Comparison of ENCODE assay signal across 1 cellular context in genomic region chr1:161530671-161531609, GRCh38.
TF ChIP-seq lines count a peak whose summit lies in the region.
"Not testable (repeated sequence)": the region's sequence is repeated elsewhere in the genome, so short reads cannot be mapped to it uniquely, and the experiment has no call there.

No MANE protein-coding gene starts in this region.

TF ChIP-seq in HepG2, 621 proteins besides CTCF, POLR2A, EP300 and RAD21 (continued from another document):
- TF ChIP-seq, protein P1, sequence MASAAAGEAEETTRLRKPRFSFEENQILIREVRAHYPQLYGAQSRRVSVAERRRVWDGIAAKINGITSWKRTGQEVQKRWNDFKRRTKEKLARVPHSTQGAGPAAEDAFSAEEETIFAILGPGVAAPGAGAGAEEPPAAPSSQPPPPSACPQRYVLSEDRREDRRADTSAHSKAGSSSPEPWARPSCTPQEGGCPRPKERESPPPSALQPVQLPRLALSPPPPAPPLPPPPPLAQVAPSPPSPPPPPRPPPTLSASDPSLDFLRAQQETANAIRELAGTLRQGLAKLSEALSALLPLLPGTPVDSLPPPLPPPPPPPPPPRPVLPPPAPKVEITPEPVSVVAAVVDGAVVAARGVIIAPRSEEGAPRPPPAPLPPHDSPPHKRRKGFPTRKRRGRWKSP (CRISPR knock-in tag; IDR thresholded peaks at IDR 0.05): peak; percentile 78
- TF ChIP-seq ZBTB33 (CRISPR knock-in tag; IDR thresholded peaks at IDR 0.05): peak; percentile 23; the same call in 1 of the 2 replicates
- TF ChIP-seq ZNF574 (CRISPR knock-in tag; IDR thresholded peaks at IDR 0.05): peak; percentile 46; the same call in 1 of the 2 replicates
- TF ChIP-seq GATAD1 (CRISPR knock-in tag; IDR thresholded peaks at IDR 0.05): 0 out of 2 replicates have a peak, but pooled peaks have one; percentile 32
- TF ChIP-seq RFXANK (CRISPR knock-in tag; IDR thresholded peaks at IDR 0.05): 0 out of 2 replicates have a peak, but pooled peaks have one; percentile 38
- peak; percentile 52; the same call in 1 of the 2 replicates for TF ChIP-seq ZNF614 (CRISPR knock-in tag; IDR thresholded peaks at IDR 0.05; ENCODE audit: borderline replicate concordance)
- peak; percentile 13 for TF ChIP-seq ZFP36 (IDR thresholded peaks at IDR 0.05; ENCODE audit: borderline replicate concordance, low read depth, low read length, partially characterized antibody)
- 0 out of 2 replicates have a peak, but pooled peaks have one; percentile 36 for TF ChIP-seq ZNF670 (CRISPR knock-in tag; IDR thresholded peaks at IDR 0.05; ENCODE audit: borderline replicate concordance)
- peak; percentile 37; the same call in 1 of the 2 replicates for TF ChIP-seq SAP130 (CRISPR knock-in tag; IDR thresholded peaks at IDR 0.05; ENCODE audit: low read depth)
- peak; percentile 23 for TF ChIP-seq GABPB1 (CRISPR knock-in tag; IDR thresholded peaks at IDR 0.05)
- TF ChIP-seq NR2F2 (IDR thresholded peaks at IDR 0.05; ENCODE audit: borderline replicate concordance, low read depth): 0 out of 2 replicates have a peak, but pooled peaks have one; percentile 26
- peak; percentile 85 for TF ChIP-seq HNRNPLL (IDR thresholded peaks at IDR 0.05; ENCODE audit: low read depth, low read length, poor library complexity, severe bottlenecking)
- TF ChIP-seq, protein P2, sequence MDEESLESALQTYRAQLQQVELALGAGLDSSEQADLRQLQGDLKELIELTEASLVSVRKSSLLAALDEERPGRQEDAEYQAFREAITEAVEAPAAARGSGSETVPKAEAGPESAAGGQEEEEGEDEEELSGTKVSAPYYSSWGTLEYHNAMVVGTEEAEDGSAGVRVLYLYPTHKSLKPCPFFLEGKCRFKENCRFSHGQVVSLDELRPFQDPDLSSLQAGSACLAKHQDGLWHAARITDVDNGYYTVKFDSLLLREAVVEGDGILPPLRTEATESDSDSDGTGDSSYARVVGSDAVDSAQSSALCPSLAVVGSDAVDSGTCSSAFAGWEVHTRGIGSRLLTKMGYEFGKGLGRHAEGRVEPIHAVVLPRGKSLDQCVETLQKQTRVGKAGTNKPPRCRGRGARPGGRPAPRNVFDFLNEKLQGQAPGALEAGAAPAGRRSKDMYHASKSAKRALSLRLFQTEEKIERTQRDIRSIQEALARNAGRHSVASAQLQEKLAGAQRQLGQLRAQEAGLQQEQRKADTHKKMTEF (CRISPR knock-in tag; IDR thresholded peaks at IDR 0.05): peak; percentile 45; the same call in 1 of the 2 replicates
- 0 out of 2 replicates have a peak, but pooled peaks have one; percentile 45 for TF ChIP-seq ZNF34 (CRISPR knock-in tag; IDR thresholded peaks at IDR 0.05; ENCODE audit: borderline replicate concordance)
- TF ChIP-seq SOX13 (IDR thresholded peaks at IDR 0.05): peak; percentile 54; the same call in 1 of the 2 replicates
- TF ChIP-seq SOX13 (CRISPR knock-in tag; conservative IDR thresholded peaks at IDR 0.05 in 1 of 2, IDR thresholded peaks at IDR 0.05 in 1 of 2); FOXP1 (IDR thresholded peaks at IDR 0.05); NR2F6 (CRISPR knock-in tag; IDR thresholded peaks at IDR 0.05); SOX6 (IDR thresholded peaks at IDR 0.05): not testable (repeated sequence)
- 0 out of 2 replicates have a peak, but pooled peaks have one; percentile 7 for TF ChIP-seq FOXP1 (CRISPR knock-in tag; IDR thresholded peaks at IDR 0.05)
- 0 out of 2 replicates have a peak, but pooled peaks have one; percentile 26 for TF ChIP-seq ZNF543 (CRISPR knock-in tag; IDR thresholded peaks at IDR 0.05)
- TF ChIP-seq HMGXB4 (CRISPR knock-in tag; IDR thresholded peaks at IDR 0.05; ENCODE audit: borderline replicate concordance in 1 of 2, low read depth in 1 of 2): peak; percentile 95 to 99
- peak in 1 of 2 experiments; percentile 35; a peak in 1 of 4 replicates for TF ChIP-seq KLF16 (CRISPR knock-in tag; IDR thresholded peaks at IDR 0.05)
- 0 out of 2 replicates have a peak, but pooled peaks have one; percentile 32 for TF ChIP-seq ZBTB7B (CRISPR knock-in tag; IDR thresholded peaks at IDR 0.05)
- peak; percentile 49; the same call in 1 of the 2 replicates for TF ChIP-seq IRF2 (CRISPR knock-in tag; IDR thresholded peaks at IDR 0.05)
- TF ChIP-seq NR2F6 (IDR thresholded peaks at IDR 0.05): peak; percentile 25; the same call in 1 of the 2 replicates
- 0 out of 2 replicates have a peak, but pooled peaks have one; percentile 26 for TF ChIP-seq SMAD3 (CRISPR knock-in tag; IDR thresholded peaks at IDR 0.05)
- TF ChIP-seq, protein P3, sequence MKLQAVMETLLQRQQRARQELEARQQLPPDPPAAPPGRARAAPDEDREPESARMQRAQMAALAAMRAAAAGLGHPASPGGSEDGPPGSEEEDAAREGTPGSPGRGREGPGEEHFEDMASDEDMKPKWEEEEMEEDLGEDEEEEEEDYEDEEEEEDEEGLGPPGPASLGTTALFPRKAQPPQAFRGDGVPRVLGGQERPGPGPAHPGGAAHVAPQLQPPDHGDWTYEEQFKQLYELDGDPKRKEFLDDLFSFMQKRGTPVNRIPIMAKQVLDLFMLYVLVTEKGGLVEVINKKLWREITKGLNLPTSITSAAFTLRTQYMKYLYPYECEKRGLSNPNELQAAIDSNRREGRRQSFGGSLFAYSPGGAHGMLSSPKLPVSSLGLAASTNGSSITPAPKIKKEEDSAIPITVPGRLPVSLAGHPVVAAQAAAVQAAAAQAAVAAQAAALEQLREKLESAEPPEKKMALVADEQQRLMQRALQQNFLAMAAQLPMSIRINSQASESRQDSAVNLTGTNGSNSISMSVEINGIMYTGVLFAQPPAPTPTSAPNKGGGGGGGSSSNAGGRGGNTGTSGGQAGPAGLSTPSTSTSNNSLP (IDR thresholded peaks at IDR 0.05; ENCODE audit: low read depth, low read length): 0 out of 2 replicates have a peak, but pooled peaks have one; percentile 30
- TF ChIP-seq SOX5 (CRISPR knock-in tag; IDR thresholded peaks at IDR 0.05; ENCODE audit: borderline replicate concordance): peak; percentile 14; the same call in 1 of the 2 replicates
- 0 out of 2 replicates have a peak, but pooled peaks have one; percentile 27 for TF ChIP-seq ZNF792 (CRISPR knock-in tag; IDR thresholded peaks at IDR 0.05)
- TF ChIP-seq SOX6 (CRISPR knock-in tag; IDR thresholded peaks at IDR 0.05): peak; percentile 38; the same call in 1 of the 2 replicates
- peak; percentile 46 for TF ChIP-seq PRPF4 (IDR thresholded peaks at IDR 0.05; ENCODE audit: low read depth, low read length, poor library complexity, severe bottlenecking)
- TF ChIP-seq ZNF224 (CRISPR knock-in tag; IDR thresholded peaks at IDR 0.05): 0 out of 2 replicates have a peak, but pooled peaks have one; percentile 26
- peak; percentile 43; the same call in 1 of the 2 replicates for TF ChIP-seq CBX5 (CRISPR knock-in tag; IDR thresholded peaks at IDR 0.05; ENCODE audit: borderline replicate concordance)
- TF ChIP-seq IKZF5 (CRISPR knock-in tag; IDR thresholded peaks at IDR 0.05): peak; percentile 75
- 0 out of 2 replicates have a peak, but pooled peaks have one; percentile 40 for TF ChIP-seq ZNF678 (CRISPR knock-in tag; IDR thresholded peaks at IDR 0.05)
- TF ChIP-seq NCOR1 (IDR thresholded peaks at IDR 0.05; ENCODE audit: borderline replicate concordance, low read length): peak; percentile 23; the same call in 1 of the 2 replicates
- TF ChIP-seq ZMYM2 (CRISPR knock-in tag; IDR thresholded peaks at IDR 0.05): peak; percentile 44; the same call in 1 of the 2 replicates
- TF ChIP-seq TOE1 (CRISPR knock-in tag; IDR thresholded peaks at IDR 0.05): 0 out of 2 replicates have a peak, but pooled peaks have one; percentile 48
